ENCODE assay signal across 8 cellular contexts in the genomic region with DNA sequence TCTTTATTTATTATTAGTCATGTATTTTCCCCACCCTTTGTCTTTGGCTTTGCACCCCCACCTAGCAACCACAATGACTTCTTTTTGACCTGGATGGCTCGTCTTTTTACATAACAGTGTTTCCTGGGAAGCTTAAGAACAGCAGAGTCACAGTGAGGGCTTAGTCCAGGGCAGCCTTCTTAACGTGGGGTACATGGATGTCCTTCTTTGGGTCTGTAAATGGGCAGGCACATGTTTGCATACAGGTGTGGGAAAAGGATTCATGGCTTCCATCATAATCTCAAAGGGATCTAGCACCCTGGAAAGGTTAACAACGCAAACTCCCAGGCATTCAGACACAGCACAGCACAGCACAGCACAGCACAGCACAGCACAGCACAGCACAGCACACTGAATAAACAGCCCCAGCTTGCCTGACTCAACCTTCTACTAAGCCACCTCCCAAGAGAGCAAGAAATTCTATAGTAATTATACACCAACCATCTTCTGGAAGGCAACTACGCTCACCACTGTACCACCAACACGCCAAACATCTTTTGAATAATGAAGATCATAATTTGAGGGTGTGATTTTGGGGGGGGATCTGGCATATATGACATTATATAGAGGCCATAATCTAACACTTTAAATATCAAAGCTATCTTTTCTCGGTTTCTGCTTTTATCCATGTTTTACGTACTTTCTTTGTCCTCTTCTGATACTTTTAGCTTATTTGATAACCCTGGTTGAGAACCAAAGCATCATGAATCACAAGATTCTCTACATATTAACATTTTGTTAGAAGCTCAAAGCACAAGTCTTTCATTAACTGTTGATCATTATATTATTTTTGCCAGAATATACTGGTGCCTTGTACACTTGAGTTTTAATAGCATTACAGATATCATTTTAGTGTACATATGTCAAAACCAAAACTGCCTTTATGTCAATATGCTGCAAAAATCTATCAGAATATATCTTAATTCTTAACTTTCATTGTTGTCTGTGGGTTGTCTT.
DNase-seq lines count a peak whose midpoint lies in the region; ATAC-seq and TF ChIP-seq lines count a peak whose summit lies in the region.

No MANE protein-coding gene starts in this region.

- DNase-seq in AG09309 (ENCODE audit: low read depth) (no peak), LHCN-M2 (ENCODE audit: low read depth) (peak; percentile 83), brain microvascular endothelial cell (peak; percentile 72), lung microvascular endothelial cell (ENCODE audit: low read depth in 2 of 2) (peak; percentile 51 to 79), NOMO-1 (lab: John Stamatoyannopoulos, UW; ENCODE audit: unreplicated experiment in 2 of 2) (no peak), AG08396 (ENCODE audit: low spot score) (no peak), epidermal melanocyte (ENCODE audit: insufficient read length, low spot score) (no peak)

- no peak for ATAC-seq in GM19351 (IDR thresholded peaks at IDR 0.05; ENCODE audit: unreplicated experiment)

- in situ Hi-C loops in brain microvascular endothelial cell (cut with HindIII; ENCODE audit: low pct_ligation_motif_present, low sequenced_read_pairs): no loop called here

- peak overlapping the region; percentile 68 for H3K4me3 ChIP-seq in AG09309 (ENCODE audit: control insufficient read depth, low read depth, low read length)
- H3K4me3 ChIP-seq in brain microvascular endothelial cell (ENCODE audit: low read depth, low read length): peak overlapping the region; percentile 74

- TF ChIP-seq CTCF in AG09309 (IDR thresholded peaks at IDR 0.05; ENCODE audit: control insufficient read depth, insufficient read depth, low read depth, low read length, missing control alignments) (no peak), brain microvascular endothelial cell (IDR thresholded peaks at IDR 0.05; ENCODE audit: low read depth, low read length, missing control alignments) (no peak)

- H3K36me3 ChIP-seq in brain microvascular endothelial cell (replicated peaks): peaks cover 33% of the 10 kb centered on the region

- no peaks in the 10 kb centered on the region for H3K27me3 ChIP-seq in brain microvascular endothelial cell (replicated peaks)

- H3K27ac ChIP-seq in brain microvascular endothelial cell: peak overlapping the region; percentile 96

Comparison
In these comparisons a context has a peak if more than half of its experiments do, and no peak if none do; other contexts are left out.
1. DNase-seq: peak in LHCN-M2 (single experiment), brain microvascular endothelial cell (single experiment) and lung microvascular endothelial cell (2 of 2); none in AG09309 (single experiment), NOMO-1 (0 of 2), AG08396 (single experiment) and epidermal melanocyte (single experiment).